In genomic region chr2:207938886-207939285, GRCh38 we compare ENCODE assay signal across 19 cellular contexts.
A peak's percentile ranks its signal among the peaks of the same experiment; 100 is the strongest.
DNase-seq lines count a peak whose midpoint lies in the region; ATAC-seq and TF ChIP-seq lines count a peak whose summit lies in the region.
"Had no signal": no experiment of that assay in that cellular context is flagged by ENCODE, and none has a peak within 500 bp of the region (broad histone marks: within the 10 kb centered on the region; RNA-seq: fewer than 3 reads in every experiment).

No MANE protein-coding gene starts in this region.

- peaks cover 2% of the 10 kb centered on the region for H3K79me2 ChIP-seq in neural progenitor cell (ENCODE audit: low read depth)

- H3K4me1 ChIP-seq in colonic mucosa: peaks cover 10% of the 10 kb centered on the region
- peaks cover 3% of the 10 kb centered on the region for H3K4me1 ChIP-seq in right cardiac atrium (ENCODE audit: control insufficient read depth, insufficient read depth, low read length)
- peaks cover 48% of the 10 kb centered on the region for H3K4me1 ChIP-seq in neural progenitor cell

- H3K9me3 ChIP-seq in colonic mucosa: no peaks in the 10 kb centered on the region
- no peaks in the 10 kb centered on the region for H3K9me3 ChIP-seq in right cardiac atrium (ENCODE audit: control insufficient read depth, low read length)
- H3K9me3 ChIP-seq in neural progenitor cell (ENCODE audit: low read depth): no peaks in the 10 kb centered on the region
- H3K9me3 ChIP-seq: BLaER1 treated with 17β-estradiol and CSF1 and Interleukin-3, amounts not matched to agents 10 nM and 100 nM; MG63; Peyer's patch had no signal

- H3K9me3 Mint-ChIP-seq in neural progenitor cell: no peaks in the 10 kb centered on the region
- H3K9me3 Mint-ChIP-seq: CD8-positive, alpha-beta memory T cell had no signal

- H3K27me3 ChIP-seq in colonic mucosa (no peaks in the 10 kb centered on the region), right cardiac atrium (ENCODE audit: control insufficient read depth, insufficient read depth) (no peaks in the 10 kb centered on the region), neural progenitor cell (no peaks in the 10 kb centered on the region)
- H3K27me3 ChIP-seq: BLaER1 treated with 17β-estradiol and CSF1 and Interleukin-3, amounts not matched to agents 10 nM and 100 nM; MG63; Peyer's patch had no signal

- no peak overlapping the region for H3K27ac Mint-ChIP-seq in neural progenitor cell

- intact Hi-C loops in colonic mucosa (cut with DNase I) (no loop called here), right cardiac atrium (cut with DNase I) (no loop called here)

- peak overlapping the region; percentile 82 for H3K27ac ChIP-seq in colonic mucosa
- no peak overlapping the region for H3K27ac ChIP-seq in right cardiac atrium (ENCODE audit: low read length)
- peak overlapping the region; percentile 41 for H3K27ac ChIP-seq in neural progenitor cell
- H3K27ac ChIP-seq: BLaER1 treated with 17β-estradiol and CSF1 and Interleukin-3, amounts not matched to agents 10 nM and 100 nM had no signal

- DNase-seq in NCI-H748 (lab: John Stamatoyannopoulos, UW; ENCODE audit: unreplicated experiment) (peak; percentile 38), NCI-H748 treated with DMSO at 0.1 percent for 48 hours (lab: John Stamatoyannopoulos, UW) (no peak), colonic mucosa (no peak), right cardiac atrium (no peak), neural progenitor cell (ENCODE audit: low spot score) (no peak), GF-D8 (lab: John Stamatoyannopoulos, UW) (no peak)
- DNase-seq in activated CD4-positive, alpha-beta T cell treated with anti-CD3 and anti-CD28 coated beads, Interleukin-2, amount 50 U/mL, for 1 hour: no peak
- DNase-seq: CD8-positive, alpha-beta memory T cell; DMS 273 treated with DMSO at 0.1 percent for 48 hours; EL; IMR-90; Karpas-422; MG63; NCI-H1092 treated with DMSO at 0.1 percent for 48 hours; NCI-H2081 treated with DMSO at 0.1 percent for 48 hours; SIG-M5 had no signal

- no peaks in the 10 kb centered on the region for H4K20me1 ChIP-seq in neural progenitor cell (ENCODE audit: low read depth)
- H4K20me1 ChIP-seq: BLaER1 treated with 17β-estradiol and CSF1 and Interleukin-3, amounts not matched to agents 10 nM and 100 nM had no signal

- no peaks in the 10 kb centered on the region for H3K27me3 Mint-ChIP-seq in neural progenitor cell (ENCODE audit: insufficient read depth, low read depth)
- H3K27me3 Mint-ChIP-seq: CD8-positive, alpha-beta memory T cell had no signal

- no peak overlapping the region for H2AFZ ChIP-seq in neural progenitor cell (replicated peaks)

- no peaks in the 10 kb centered on the region for H3K4me1 Mint-ChIP-seq in neural progenitor cell

- no peak overlapping the region for H3K4me3 ChIP-seq in colonic mucosa
- no peak overlapping the region for H3K4me3 ChIP-seq in right cardiac atrium (ENCODE audit: low read length)
- no peak overlapping the region for H3K4me3 ChIP-seq in neural progenitor cell
- H3K4me3 ChIP-seq: BLaER1 treated with 17β-estradiol and CSF1 and Interleukin-3, amounts not matched to agents 10 nM and 100 nM; MG63; Peyer's patch had no signal

- peaks cover 21% of the 10 kb centered on the region for H3F3A ChIP-seq in neural progenitor cell (ENCODE audit: low read depth)

- H3K9ac ChIP-seq in colonic mucosa (ENCODE audit: low read depth in 2 of 2, low read length in 2 of 2) (peak overlapping the region in 1 of 2 donors; percentile 52), neural progenitor cell (no peak overlapping the region)
- H3K9ac ChIP-seq: BLaER1 treated with 17β-estradiol and CSF1 and Interleukin-3, amounts not matched to agents 10 nM and 100 nM had no signal

- peak; percentile 55 to 61 for ATAC-seq in right cardiac atrium
- no peak for ATAC-seq in GM18520 (IDR thresholded peaks at IDR 0.05; ENCODE audit: unreplicated experiment)

- H3K36me3 ChIP-seq in colonic mucosa (no peaks in the 10 kb centered on the region), neural progenitor cell (no peaks in the 10 kb centered on the region)
- H3K36me3 ChIP-seq: MG63, Peyer's patch had no signal

- whole genome bisulfite sequencing in right cardiac atrium: 77% methylated on average over 4 of the region's 4 CpGs

- no peak overlapping the region for H3K4me3 Mint-ChIP-seq in neural progenitor cell
- H3K4me3 Mint-ChIP-seq: CD8-positive, alpha-beta memory T cell had no signal

- no peak overlapping the region for H3K4me2 ChIP-seq in neural progenitor cell
- H3K4me2 ChIP-seq: BLaER1 treated with 17β-estradiol and CSF1 and Interleukin-3, amounts not matched to agents 10 nM and 100 nM had no signal

- H3K36me3 Mint-ChIP-seq in neural progenitor cell: no peaks in the 10 kb centered on the region

- TF ChIP-seq CTCF in colonic mucosa (IDR thresholded peaks at IDR 0.05) (no peak), neural progenitor cell (IDR thresholded peaks at IDR 0.05) (no peak)
